7 cellular contexts compared by ENCODE assay signal in the genomic region with DNA sequence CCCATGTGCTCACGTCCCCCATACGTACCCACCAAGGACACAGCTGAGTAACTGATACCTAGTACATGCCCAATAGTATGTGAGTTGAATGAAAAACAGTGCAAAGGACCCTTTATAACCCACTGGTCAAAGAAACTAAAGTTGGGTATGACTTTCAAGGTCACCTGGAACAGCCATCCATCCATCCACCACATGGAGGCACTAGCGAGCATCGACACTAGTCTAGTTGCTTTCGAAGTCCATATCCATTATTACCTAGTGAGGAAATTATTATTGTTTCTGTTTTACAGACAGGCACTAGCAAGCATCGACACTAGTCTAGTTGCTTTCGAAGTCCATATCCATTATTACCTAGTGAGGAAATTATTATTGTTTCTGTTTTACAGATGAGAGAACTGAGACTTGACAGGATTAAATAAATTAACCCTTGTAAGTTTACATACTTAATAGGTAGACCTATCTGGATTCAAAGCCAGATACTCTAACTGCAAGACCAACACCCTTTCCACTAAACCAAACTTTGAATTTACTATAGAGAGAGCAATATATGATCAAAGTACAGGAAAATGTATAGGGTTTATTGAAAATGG.
DNase-seq lines count a peak whose midpoint lies in the region; ATAC-seq and TF ChIP-seq lines count a peak whose summit lies in the region.

No MANE protein-coding gene starts in this region.

- H3K36me3 ChIP-seq in MG63 (no peaks in the 10 kb centered on the region), iPS DF 6.9 (ENCODE audit: control insufficient read depth, insufficient read depth, low read length) (no peaks in the 10 kb centered on the region), neuronal stem cell (replicated peaks in 1 of 2; ENCODE audit: control insufficient read depth in 2 of 2, insufficient read depth in 2 of 2, low read length in 2 of 2) (no peaks in the 10 kb centered on the region)

- no peak overlapping the region for H2BK120ac ChIP-seq in neuronal stem cell (ENCODE audit: low read depth, low read length)

- no peak overlapping the region for H2BK5ac ChIP-seq in neuronal stem cell (ENCODE audit: low read length)

- H3K9me3 ChIP-seq in MG63 (no peaks in the 10 kb centered on the region), iPS DF 6.9 (ENCODE audit: control insufficient read depth, insufficient read depth, low read length) (no peaks in the 10 kb centered on the region), neuronal stem cell (replicated peaks in 1 of 2; ENCODE audit: control insufficient read depth in 2 of 2, insufficient read depth in 1 of 2, low read depth in 1 of 2, low read length in 2 of 2) (no peaks in the 10 kb centered on the region)

- H3K23ac ChIP-seq in neuronal stem cell (ENCODE audit: low read depth, low read length, poor library complexity), result no peak overlapping the region

- H4K91ac ChIP-seq in neuronal stem cell (ENCODE audit: low read depth, low read length, poor library complexity), result no peak overlapping the region

- no CpG with 5 or more reads among the region's 7 CpGs for WGBS in iPS DF 6.9 (ENCODE audit: insufficient coverage, insufficient read length)
- WGBS in neuronal stem cell (ENCODE audit: extremely low coverage in 2 of 2, insufficient read length in 2 of 2, insufficient replicate concordance in 1 of 2), 2 donors, result no CpG with 5 or more reads among the region's 7 CpGs

- H3K4me1 ChIP-seq in iPS DF 6.9 (ENCODE audit: control insufficient read depth, insufficient read depth, low read length) (no peaks in the 10 kb centered on the region), neuronal stem cell (ENCODE audit: control insufficient read depth in 2 of 2, insufficient read depth in 1 of 2, low read depth in 1 of 2, low read length in 2 of 2) (peaks cover 0 to 4% of the 10 kb centered on the region in 2 donors)

- H3K79me1 ChIP-seq in neuronal stem cell (ENCODE audit: low read depth, low read length), result no peaks in the 10 kb centered on the region

- no peak overlapping the region for H2BK12ac ChIP-seq in neuronal stem cell (ENCODE audit: low read length)

- peak; percentile 81 for TF ChIP-seq CTCF in GM12864 (IDR thresholded peaks at IDR 0.05; ENCODE audit: low read depth, low read length, missing control alignments)

- H3K27ac ChIP-seq in iPS DF 6.9 (ENCODE audit: low read length) (no peak overlapping the region), neuronal stem cell (replicated peaks; ENCODE audit: low read length) (no peak overlapping the region)

- no peak overlapping the region for H3K14ac ChIP-seq in neuronal stem cell (ENCODE audit: low read length)

- no peak overlapping the region for H3K18ac ChIP-seq in neuronal stem cell (ENCODE audit: low read length)

- H2BK15ac ChIP-seq in neuronal stem cell (ENCODE audit: low read length), result no peak overlapping the region

- H3K4me3 ChIP-seq in GM12864 (ENCODE audit: low read depth, low read length) (no peak overlapping the region), MG63 (no peak overlapping the region), iPS DF 6.9 (ENCODE audit: low read length) (no peak overlapping the region), neuronal stem cell (ENCODE audit: low read length in 2 of 2) (no peak overlapping the region)

- ATAC-seq in GM21786 (IDR thresholded peaks at IDR 0.05; ENCODE audit: unreplicated experiment), result peak; percentile 86

- no peak overlapping the region for H3K9ac ChIP-seq in neuronal stem cell (ENCODE audit: low read depth, low read length, poor library complexity)

- DNase-seq in GM12864 (ENCODE audit: low read depth) (peak; percentile 26), MG63 (peak; percentile 6), iPS DF 6.9 (ENCODE audit: low read depth, low spot score) (peak; percentile 29), neuronal stem cell (ENCODE audit: low spot score) (no peak)
- DNase-seq in activated T-cell treated with anti-CD3 and anti-CD28 coated beads, Interleukin-2, amount 50 U/mL, for 48 hours, result peak; percentile 34 to 40
- peak; percentile 18 for DNase-seq in stimulated activated CD8-positive, alpha-beta memory T cell treated with anti-CD3 and anti-CD28 coated beads, Interleukin-15, amount 100 ng/mL, for 1 hour (ENCODE audit: low read depth)

- no peak overlapping the region for H2AK5ac ChIP-seq in neuronal stem cell (ENCODE audit: low read depth, low read length)

- H3K27me3 ChIP-seq in MG63 (no peaks in the 10 kb centered on the region), iPS DF 6.9 (ENCODE audit: control insufficient read depth, insufficient read depth, low read length) (no peaks in the 10 kb centered on the region), neuronal stem cell (ENCODE audit: control insufficient read depth in 3 of 3, insufficient read depth in 3 of 3, low read depth in 1 of 3, low read length in 3 of 3) (no peaks in the 10 kb centered on the region)

- no peak overlapping the region for H4K8ac ChIP-seq in neuronal stem cell (ENCODE audit: low read depth, low read length)

- no peak overlapping the region for H2AFZ ChIP-seq in neuronal stem cell (ENCODE audit: low read length)

- H3K4ac ChIP-seq in neuronal stem cell (ENCODE audit: low read length), result no peak overlapping the region

- H3K4me2 ChIP-seq in neuronal stem cell (ENCODE audit: insufficient read depth, low read length, poor library complexity, severe bottlenecking), result no peak overlapping the region
